Comparison of ENCODE assay signal across 1 cellular context in genomic region chr2:55419514-55420243, GRCh38.
A peak's percentile ranks its signal among the peaks of the same experiment; 100 is the strongest.
TF ChIP-seq lines count a peak whose summit lies in the region.

TSS of gene CCDC88A (minus strand) at chr2:55419856. CDS start at chr2:55419079, 777 bp downstream.

TF ChIP-seq in HepG2, 621 proteins besides CTCF, POLR2A, EP300 and RAD21 (continued from another document and continues in another):
- TF ChIP-seq ZNF407 (CRISPR knock-in tag; IDR thresholded peaks at IDR 0.05; ENCODE audit: not compliant biosample characterization) (peak; percentile 53), AKNA (CRISPR knock-in tag; IDR thresholded peaks at IDR 0.05; ENCODE audit: borderline replicate concordance) (peak; percentile 54; the same call in 1 of the 2 replicates), ZFP37 (CRISPR knock-in tag; IDR thresholded peaks at IDR 0.05; ENCODE audit: borderline replicate concordance) (peak; percentile 93), ZNF556 (CRISPR knock-in tag; IDR thresholded peaks at IDR 0.05; ENCODE audit: borderline replicate concordance) (peak; percentile 98), ZNF274 (CRISPR knock-in tag; IDR thresholded peaks at IDR 0.05) (peak; percentile 97; the same call in 1 of the 2 replicates), ZBTB26 (CRISPR knock-in tag; IDR thresholded peaks at IDR 0.05; ENCODE audit: borderline replicate concordance) (peak; percentile 95), MEF2D (CRISPR knock-in tag; IDR thresholded peaks at IDR 0.05) (peak; percentile 92), TOPORS (CRISPR knock-in tag; IDR thresholded peaks at IDR 0.05) (peak; percentile 98), SOX6 (IDR thresholded peaks at IDR 0.05) (no peak), SOX6 (CRISPR knock-in tag; IDR thresholded peaks at IDR 0.05) (peak; percentile 82), HNRNPH1 (optimal IDR thresholded peaks at IDR 0.05; ENCODE audit: low read depth, low read length) (no peak), ZC3H13 (CRISPR knock-in tag; IDR thresholded peaks at IDR 0.05) (peak; percentile 92), ZFP90 (CRISPR knock-in tag; IDR thresholded peaks at IDR 0.05; ENCODE audit: borderline replicate concordance) (peak; percentile 96), DPF2 (CRISPR knock-in tag; IDR thresholded peaks at IDR 0.05; ENCODE audit: borderline replicate concordance, low read depth) (0 out of 2 replicates have a peak, but pooled peaks have one; percentile 22), ISL2 (CRISPR knock-in tag; IDR thresholded peaks at IDR 0.05) (peak; percentile 88), FOXK2 (IDR thresholded peaks at IDR 0.05) (no peak), ZNF777 (CRISPR knock-in tag; IDR thresholded peaks at IDR 0.05) (peak; percentile 94), HDAC2 (CRISPR knock-in tag; IDR thresholded peaks at IDR 0.05) (peak; percentile 96), ZEB1 (IDR thresholded peaks at IDR 0.05; ENCODE audit: insufficient replicate concordance, low read depth) (peak; percentile 78), PHF20 (CRISPR knock-in tag; IDR thresholded peaks at IDR 0.05) (peak; percentile 78), PBX3 (CRISPR knock-in tag; IDR thresholded peaks at IDR 0.05; ENCODE audit: borderline replicate concordance) (peak; percentile 56; the same call in 1 of the 2 replicates), POGZ (CRISPR knock-in tag; IDR thresholded peaks at IDR 0.05) (peak; percentile 100), ZNF576 (CRISPR knock-in tag; IDR thresholded peaks at IDR 0.05) (peak; percentile 62; the same call in 1 of the 2 replicates), NFATC3 (CRISPR knock-in tag; IDR thresholded peaks at IDR 0.05) (no peak), EZH2 (conservative IDR thresholded peaks at IDR 0.05; ENCODE audit: low read depth, low read length) (no peak), MAFF (IDR thresholded peaks at IDR 0.05; ENCODE audit: low read depth, low read length) (no peak), ZNF879 (CRISPR knock-in tag; IDR thresholded peaks at IDR 0.05) (no peak; the same call in 1 of the 2 replicates), FLYWCH1 (CRISPR knock-in tag; IDR thresholded peaks at IDR 0.05) (peak; percentile 96; the same call in 1 of the 2 replicates), ZNF142 (CRISPR knock-in tag; IDR thresholded peaks at IDR 0.05) (peak; percentile 89), ZNF256 (CRISPR knock-in tag; conservative IDR thresholded peaks at IDR 0.05) (peak; percentile 83), HIVEP1 (CRISPR knock-in tag; IDR thresholded peaks at IDR 0.05) (no peak; the same call in 1 of the 2 replicates), BCLAF1 (IDR thresholded peaks at IDR 0.05) (no peak), SALL1 (CRISPR knock-in tag; IDR thresholded peaks at IDR 0.05) (peak; percentile 99)
